ENCODE assay signal across 20 cellular contexts in the genomic region with DNA sequence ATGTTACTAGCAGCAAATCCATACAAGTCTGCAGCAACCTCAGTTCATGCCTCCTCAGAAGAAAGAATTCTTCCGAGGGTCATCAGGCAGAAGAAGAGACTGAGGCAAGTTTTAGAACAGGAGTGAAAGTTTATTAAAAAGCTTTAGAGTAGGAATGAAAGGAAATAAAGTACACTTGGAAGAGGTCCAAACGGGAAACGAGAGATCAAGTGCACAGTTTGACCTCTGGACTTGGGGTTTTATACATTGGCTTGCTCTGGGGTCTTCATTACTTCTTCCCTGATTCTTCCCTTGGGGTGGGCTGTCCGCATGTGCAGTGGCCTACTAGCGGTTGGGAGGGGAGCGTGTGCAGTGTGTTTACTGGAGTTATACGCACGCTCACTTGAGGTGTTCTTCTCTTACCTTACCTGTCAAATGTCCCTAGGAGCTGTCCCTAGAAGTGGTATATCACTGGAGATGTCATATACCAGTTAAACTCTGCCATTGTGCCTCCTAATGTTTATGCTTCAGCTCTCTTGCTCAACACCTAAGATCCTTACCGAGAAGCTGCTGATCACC.
"Had no signal": no experiment of that assay in that cellular context is flagged by ENCODE, and none has a peak within 500 bp of the region (broad histone marks: within the 10 kb centered on the region; RNA-seq: fewer than 3 reads in every experiment).

No MANE protein-coding gene starts in this region.

- H3K27ac Mint-ChIP-seq: natural killer cell; stimulated activated naive B cell treated with anti-CD40 and anti-IgM and Interleukin-4, amounts not matched to agents 10 μg/mL and 1 μg/mL and 100 μg/mL, for 72 hours; stimulated activated naive CD8-positive, alpha-beta T cell treated with anti-CD3 and anti-CD28 coated beads, Interleukin-15, amount 100 ng/mL, for 72 hours had no signal

- H3K4me1 ChIP-seq: colonic mucosa, esophagus squamous epithelium, psoas muscle, right lobe of liver, spleen, testis, tibial nerve had no signal

- H3K27me3 ChIP-seq: colonic mucosa, gastroesophageal sphincter, right lobe of liver, spleen, testis, tibial nerve had no signal

- H3K36me3 Mint-ChIP-seq: natural killer cell; stimulated activated naive B cell treated with anti-CD40 and anti-IgM and Interleukin-4, amounts not matched to agents 10 μg/mL and 1 μg/mL and 100 μg/mL, for 72 hours had no signal

- ATAC-seq: gastroesophageal sphincter; left ventricle myocardium superior; natural killer cell; psoas muscle; stimulated activated naive B cell treated with anti-CD40 and anti-IgM and Interleukin-4, amounts not matched to agents 10 μg/mL and 1 μg/mL and 100 μg/mL, for 72 hours; stimulated activated naive CD8-positive, alpha-beta T cell treated with anti-CD3 and anti-CD28 coated beads, Interleukin-15, amount 100 ng/mL, for 72 hours had no signal

- H3K4me1 Mint-ChIP-seq: natural killer cell; stimulated activated naive B cell treated with anti-CD40 and anti-IgM and Interleukin-4, amounts not matched to agents 10 μg/mL and 1 μg/mL and 100 μg/mL, for 72 hours; stimulated activated naive CD8-positive, alpha-beta T cell treated with anti-CD3 and anti-CD28 coated beads, Interleukin-15, amount 100 ng/mL, for 72 hours had no signal

- H3K27ac ChIP-seq: colonic mucosa, esophagus squamous epithelium, gastroesophageal sphincter, psoas muscle, right lobe of liver, spleen, testis, tibial nerve had no signal

- DNase-seq: esophagus squamous epithelium; glutamatergic neuron; kidney; left ventricle myocardium superior; natural killer cell; occipital lobe; psoas muscle; retina; right lobe of liver; spleen; stimulated activated CD4-positive, alpha-beta T cell treated with anti-CD3 and anti-CD28 coated beads, Interleukin-2, amount 100 ng/mL, for 24 hours; stimulated activated CD4-positive, alpha-beta T cell treated with anti-CD3 and anti-CD28 coated beads, Interleukin-4, amount 100 ng/mL, for 4 hours; stimulated activated naive B cell treated with anti-CD40 and anti-IgM and Interleukin-4, amounts not matched to agents 10 μg/mL and 1 μg/mL and 100 μg/mL, for 72 hours; stimulated activated naive CD8-positive, alpha-beta T cell treated with anti-CD3 and anti-CD28 coated beads, Interleukin-15, amount 100 ng/mL, for 72 hours; testis had no signal

- H3K4me3 Mint-ChIP-seq: natural killer cell; neural crest cell; stimulated activated naive B cell treated with anti-CD40 and anti-IgM and Interleukin-4, amounts not matched to agents 10 μg/mL and 1 μg/mL and 100 μg/mL, for 72 hours; stimulated activated naive CD8-positive, alpha-beta T cell treated with anti-CD3 and anti-CD28 coated beads, Interleukin-15, amount 100 ng/mL, for 72 hours had no signal

- H3K36me3 ChIP-seq: colonic mucosa, esophagus squamous epithelium, gastroesophageal sphincter, right lobe of liver, spleen, tibial nerve had no signal

- H3K4me3 ChIP-seq: colonic mucosa, esophagus squamous epithelium, gastroesophageal sphincter, lung, psoas muscle, right lobe of liver, spleen, testis, tibial nerve had no signal

- H3K9me3 Mint-ChIP-seq: natural killer cell, neural crest cell had no signal

- H3K27me3 Mint-ChIP-seq: stimulated activated naive B cell treated with anti-CD40 and anti-IgM and Interleukin-4, amounts not matched to agents 10 μg/mL and 1 μg/mL and 100 μg/mL, for 72 hours; stimulated activated naive CD8-positive, alpha-beta T cell treated with anti-CD3 and anti-CD28 coated beads, Interleukin-15, amount 100 ng/mL, for 72 hours had no signal

- H3K9me3 ChIP-seq: colonic mucosa, esophagus squamous epithelium, gastroesophageal sphincter, psoas muscle, right lobe of liver, testis, tibial nerve had no signal
